26 cellular contexts compared by ENCODE assay signal in genomic region chr21:35363458-35363857, GRCh38.
DNase-seq lines count a peak whose midpoint lies in the region; ATAC-seq, FAIRE-seq and TF ChIP-seq lines count a peak whose summit lies in the region.
"Had no signal": no experiment of that assay in that cellular context is flagged by ENCODE, and none has a peak within 500 bp of the region (broad histone marks: within the 10 kb centered on the region; RNA-seq: fewer than 3 reads in every experiment).

No MANE protein-coding gene starts in this region.

- H3K4me1 ChIP-seq in K562 (replicated peaks in 1 of 2; ENCODE audit: control insufficient read depth in 2 of 2, insufficient read depth in 2 of 2, low read length in 2 of 2) (no peaks in the 10 kb centered on the region), GM23248 (ENCODE audit: insufficient read depth) (peaks cover 28% of the 10 kb centered on the region)
- H3K4me1 ChIP-seq: BE2C, BLaER1 had no signal

- peaks cover 13% of the 10 kb centered on the region for H3F3A ChIP-seq in GM23248 (ENCODE audit: insufficient read depth)

- H3K36me3 ChIP-seq in K562 (ENCODE audit: control insufficient read depth, insufficient read depth, low read length) (no peaks in the 10 kb centered on the region), GM23248 (ENCODE audit: low read depth) (no peaks in the 10 kb centered on the region)
- H3K36me3 ChIP-seq: BE2C, BLaER1 had no signal

- no peaks in the 10 kb centered on the region for H3K9me3 Mint-ChIP-seq in stimulated activated naive CD8-positive, alpha-beta T cell treated with anti-CD3 and anti-CD28 coated beads, Interleukin-15, Interleukin-2, amounts not matched to agents 100 ng/mL and 50 ng/mL, for 24 hours
- peaks cover 0 to 11% of the 10 kb centered on the region in 2 donors for H3K9me3 Mint-ChIP-seq in stimulated activated naive CD8-positive, alpha-beta T cell treated with anti-CD3 and anti-CD28 coated beads, Interleukin-15, amount 100 ng/mL, for 72 hours
- H3K9me3 Mint-ChIP-seq: CD4-positive, CD25-positive, alpha-beta regulatory T cell; CD8-positive, alpha-beta memory T cell had no signal

- H4K20me1 ChIP-seq in K562 (replicated peaks; ENCODE audit: control insufficient read depth, insufficient read depth, low read length): no peaks in the 10 kb centered on the region
- H4K20me1 ChIP-seq in GM23248 (ENCODE audit: insufficient read depth): no peaks in the 10 kb centered on the region
- H4K20me1 ChIP-seq: BLaER1 had no signal

- no peak for ATAC-seq in stimulated activated naive CD8-positive, alpha-beta T cell treated with anti-CD3 and anti-CD28 coated beads, Interleukin-15, amount 100 ng/mL, for 72 hours
- ATAC-seq in K562: no peak
- ATAC-seq: GM12878 had no signal

- in situ Hi-C loops in K562 (cut with MboI): no loop called here
- in situ Hi-C loops in GM23248 (cut with MboI): no loop called here

- no peak overlapping the region for H3K9ac ChIP-seq in K562 (ENCODE audit: insufficient read depth in 1 of 2, low read depth in 2 of 2, low read length in 2 of 2)
- no peak overlapping the region for H3K9ac ChIP-seq in GM23248
- H3K9ac ChIP-seq: BLaER1 had no signal

- H2AFZ ChIP-seq in K562 (ENCODE audit: low read depth, low read length) (no peak overlapping the region), GM23248 (no peak overlapping the region)

- peak overlapping the region; percentile 33 for H3K27ac Mint-ChIP-seq in stimulated activated naive CD8-positive, alpha-beta T cell treated with anti-CD3 and anti-CD28 coated beads, Interleukin-15, Interleukin-2, amounts not matched to agents 100 ng/mL and 50 ng/mL, for 24 hours
- H3K27ac Mint-ChIP-seq in stimulated activated naive CD8-positive, alpha-beta T cell treated with anti-CD3 and anti-CD28 coated beads, Interleukin-15, amount 100 ng/mL, for 72 hours: no peak overlapping the region
- H3K27ac Mint-ChIP-seq: CD4-positive, alpha-beta memory T cell; CD4-positive, CD25-positive, alpha-beta regulatory T cell; CD8-positive, alpha-beta memory T cell had no signal

- WGBS in K562 (ENCODE audit: insufficient coverage, low coverage, missing lambda C conversion rate): 9% methylated on average over 6 of the region's 6 CpGs
- WGBS in GM23248 (ENCODE audit: low coverage in 1 of 2, low lambda C conversion rate in 2 of 2, missing lambda C conversion rate in 2 of 2), 2 experiments: 86 to 87% methylated on average over 6 of the region's 6 CpGs

- H3K27me3 Mint-ChIP-seq in stimulated activated naive CD8-positive, alpha-beta T cell treated with anti-CD3 and anti-CD28 coated beads, Interleukin-15, Interleukin-2, amounts not matched to agents 100 ng/mL and 50 ng/mL, for 24 hours: peaks cover 4% of the 10 kb centered on the region
- no peaks in the 10 kb centered on the region for H3K27me3 Mint-ChIP-seq in stimulated activated naive CD8-positive, alpha-beta T cell treated with anti-CD3 and anti-CD28 coated beads, Interleukin-15, amount 100 ng/mL, for 72 hours
- H3K27me3 Mint-ChIP-seq: CD4-positive, alpha-beta memory T cell had no signal

- no peaks in the 10 kb centered on the region for H3K27me3 ChIP-seq in K562 (ENCODE audit: control insufficient read depth in 2 of 2, insufficient read depth in 2 of 2, low read length in 2 of 2)
- H3K27me3 ChIP-seq in GM23248 (replicated peaks; ENCODE audit: insufficient read depth): no peaks in the 10 kb centered on the region
- H3K27me3 ChIP-seq: BE2C, BLaER1 had no signal

- no peak for FAIRE-seq in K562 (lab: Jason Lieb, UNC)
- FAIRE-seq: A204.1, GM12878, GM12892, GM18507 had no signal

- peaks cover 4% of the 10 kb centered on the region for H3K4me1 Mint-ChIP-seq in stimulated activated naive CD8-positive, alpha-beta T cell treated with anti-CD3 and anti-CD28 coated beads, Interleukin-15, Interleukin-2, amounts not matched to agents 100 ng/mL and 50 ng/mL, for 24 hours (ENCODE audit: low read depth)
- H3K4me1 Mint-ChIP-seq in stimulated activated naive CD8-positive, alpha-beta T cell treated with anti-CD3 and anti-CD28 coated beads, Interleukin-15, amount 100 ng/mL, for 72 hours: no peaks in the 10 kb centered on the region
- H3K4me1 Mint-ChIP-seq: CD14-positive monocyte; CD4-positive, alpha-beta memory T cell; CD4-positive, CD25-positive, alpha-beta regulatory T cell; CD8-positive, alpha-beta memory T cell had no signal

- POLR2A ChIA-PET in K562 (lab: Yijun Ruan, JAX): no interaction called here

- H3K27ac ChIP-seq in K562 (ENCODE audit: extremely low read depth, low read depth, low read length): no peak overlapping the region
- H3K27ac ChIP-seq in GM23248: no peak overlapping the region
- H3K27ac ChIP-seq: BLaER1 had no signal

- TF ChIP-seq POLR2A in K562 (conservative IDR thresholded peaks at IDR 0.05): no peak

- 0 out of 2 replicates have a peak, but pooled peaks cover 2% of the 10 kb centered on the region for H3K9me2 ChIP-seq in GM23248 (ENCODE audit: insufficient read depth)

- intact Hi-C loops in K562 (cut with micrococcal nuclease): no loop called here

- DNase-seq in stimulated activated naive CD8-positive, alpha-beta T cell treated with anti-CD3 and anti-CD28 coated beads, Interleukin-15, amount 100 ng/mL, for 72 hours: no peak
- DNase-seq in K562 (ENCODE audit: extremely low read depth in 1 of 4, low spot score in 3 of 4) (no peak), HT-29 (ENCODE audit: low spot score) (no peak), GM23248 (no peak)
- DNase-seq: 8988T; ACHN; BE2C; C1 segment of cervical spinal cord; CD4-positive, alpha-beta memory T cell; CD4-positive, CD25-positive, alpha-beta regulatory T cell; CD8-positive, alpha-beta memory T cell; COR-L47; DMS 273 treated with DMSO at 0.1 percent for 48 hours; DMS153; DMS53; DMS79; DND-41; EL; GDM1 had no signal

- no TSS peak for BruUV-seq in K562 (replicated peaks; lab: Mats Ljungman, UMichigan)

- no peaks in the 10 kb centered on the region for H3K36me3 Mint-ChIP-seq in stimulated activated naive CD8-positive, alpha-beta T cell treated with anti-CD3 and anti-CD28 coated beads, Interleukin-15, Interleukin-2, amounts not matched to agents 100 ng/mL and 50 ng/mL, for 24 hours (ENCODE audit: low read depth)
- H3K36me3 Mint-ChIP-seq: CD14-positive monocyte; CD4-positive, alpha-beta memory T cell had no signal

- H3K9me3 ChIP-seq in K562 (replicated peaks; ENCODE audit: control insufficient read depth, insufficient read depth, low read depth, low read length): no peaks in the 10 kb centered on the region
- no peaks in the 10 kb centered on the region for H3K9me3 ChIP-seq in GM23248 (ENCODE audit: low read depth)
- H3K9me3 ChIP-seq: BE2C, BLaER1 had no signal

- no peaks in the 10 kb centered on the region for H3K9me1 ChIP-seq in K562 (ENCODE audit: control insufficient read depth, insufficient read depth, low read length)

- no peak overlapping the region for H3K4me3 Mint-ChIP-seq in stimulated activated naive CD8-positive, alpha-beta T cell treated with anti-CD3 and anti-CD28 coated beads, Interleukin-15, Interleukin-2, amounts not matched to agents 100 ng/mL and 50 ng/mL, for 24 hours
- H3K4me3 Mint-ChIP-seq in stimulated activated naive CD8-positive, alpha-beta T cell treated with anti-CD3 and anti-CD28 coated beads, Interleukin-15, amount 100 ng/mL, for 72 hours: no peak overlapping the region
- H3K4me3 Mint-ChIP-seq: CD14-positive monocyte; CD4-positive, alpha-beta memory T cell; CD4-positive, CD25-positive, alpha-beta regulatory T cell; CD8-positive, alpha-beta memory T cell had no signal

- H3K79me2 ChIP-seq in K562 (ENCODE audit: control insufficient read depth, insufficient read depth, low read length) (no peaks in the 10 kb centered on the region), GM23248 (ENCODE audit: insufficient read depth) (no peaks in the 10 kb centered on the region)

- no peak for TF ChIP-seq EP300 in K562 (IDR thresholded peaks at IDR 0.05; ENCODE audit: low read length)

- CTCF ChIA-PET in K562 (lab: Yijun Ruan, JAX; ENCODE audit: low intra/inter-chr PET ratio): no interaction called here

- TF ChIP-seq RAD21 in K562 (CRISPR knock-in tag; conservative IDR thresholded peaks at IDR 0.05 in 1 of 2, IDR thresholded peaks at IDR 0.05 in 1 of 2): no peak

- H3K4me3 ChIP-seq in K562: no peak overlapping the region
- H3K4me3 ChIP-seq in GM23248: no peak overlapping the region
- H3K4me3 ChIP-seq: BLaER1, GM12878 had no signal

- H3K4me2 ChIP-seq in K562 (ENCODE audit: insufficient read depth, low read length) (no peak overlapping the region), GM23248 (ENCODE audit: unreplicated experiment) (no peak overlapping the region)
- H3K4me2 ChIP-seq: BLaER1 had no signal

- TF ChIP-seq CTCF in K562 (IDR thresholded peaks at IDR 0.05 in 2 of 3, conservative IDR thresholded peaks at IDR 0.05 in 1 of 3; ENCODE audit: insufficient read depth in 2 of 3, low read depth in 1 of 3, low read length in 3 of 3): no peak

TF ChIP-seq in K562, 482 proteins besides CTCF, POLR2A, EP300 and RAD21:
- TF ChIP-seq U2AF1 (optimal IDR thresholded peaks at IDR 0.05; ENCODE audit: low read depth, low read length) (no peak), HNRNPUL1 (IDR thresholded peaks at IDR 0.05; ENCODE audit: low read length) (no peak), ZFP30 (CRISPR knock-in tag; IDR thresholded peaks at IDR 0.05; ENCODE audit: borderline replicate concordance) (no peak), ZNF12 (CRISPR knock-in tag; IDR thresholded peaks at IDR 0.05) (peak; percentile 95), USF2 (CRISPR knock-in tag; IDR thresholded peaks at IDR 0.05) (no peak), KDM1A (IDR thresholded peaks at IDR 0.05) (no peak), VEZF1 (CRISPR knock-in tag; IDR thresholded peaks at IDR 0.05) (no peak)
